Comparison of ENCODE assay signal across 8 cellular contexts in the genomic region with DNA sequence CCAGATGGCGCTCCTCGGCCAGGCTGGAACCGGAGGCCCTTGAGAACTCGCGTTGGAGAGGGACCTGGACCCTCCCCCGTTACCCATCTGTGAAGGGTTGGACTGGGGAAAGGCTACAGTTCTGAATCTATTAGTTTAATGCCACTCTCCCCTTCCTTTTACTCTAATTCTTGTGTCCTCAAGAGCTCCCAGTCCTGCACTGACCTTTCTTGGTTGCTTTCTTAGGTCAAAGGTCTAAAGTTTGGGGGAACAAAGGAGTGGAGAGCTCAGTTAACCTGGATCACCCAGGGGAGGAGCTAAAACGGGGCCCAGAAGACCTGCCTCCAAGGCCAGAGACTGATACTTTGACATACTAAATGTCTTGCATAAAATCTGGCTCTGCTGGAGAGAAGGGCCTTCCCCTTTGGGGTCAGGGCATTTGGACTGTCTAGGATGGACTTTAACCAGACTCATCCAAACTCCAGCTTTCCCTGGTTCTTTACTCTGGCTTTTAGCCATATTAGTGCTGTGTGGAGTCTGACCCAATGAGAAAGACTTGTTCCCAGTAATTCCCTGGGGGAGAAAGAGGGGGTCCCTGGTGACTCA. TPM values are rescaled to one million over a fixed set of nuclear protein-coding genes. Genes with fewer than 3 reads are reported as not detected.
A peak's percentile ranks its signal among the peaks of the same experiment; 100 is the strongest.
DNase-seq lines count a peak whose midpoint lies in the region; ATAC-seq and TF ChIP-seq lines count a peak whose summit lies in the region.

No MANE protein-coding gene starts in this region.

- TF ChIP-seq CTCF in OCI-LY7 (conservative IDR thresholded peaks at IDR 0.05; ENCODE audit: low read length) (peak; percentile 97), endothelial cell (IDR thresholded peaks at IDR 0.05; ENCODE audit: unreplicated experiment) (no peak), osteocyte (IDR thresholded peaks at IDR 0.05) (no peak)

- POLR2A ChIA-PET in CD8-positive, alpha-beta memory T cell (lab: Charles Lee), result interaction anchor here (1.4 to 3.5 kb wide), 7 partner anchors 12 to 65 kb away, joined by 3 to 25 read pairs (median 15); a partner anchor contains a TSS
- POLR2A ChIA-PET in OCI-LY7 (lab: Charles Lee), result interaction anchor here (0.5 to 2.5 kb wide), 14 partner anchors 8 to 124 kb away, joined by 3 to 18 read pairs (median 4); a partner anchor contains a TSS

- CTCF ChIA-PET in CD8-positive, alpha-beta memory T cell (lab: Charles Lee), result interaction anchor here (0.6 to 7.4 kb wide), 26 partner anchors 8 to 213 kb away, joined by 3 to 162 read pairs (median 4); a partner anchor contains a TSS
- CTCF ChIA-PET in OCI-LY7 (lab: Charles Lee; ENCODE audit: unreplicated experiment), result interaction anchor here (0.8 to 3.6 kb wide), 7 partner anchors 13 to 140 kb away, joined by 4 to 21 read pairs (median 6); a partner anchor contains a TSS

- H3K27ac ChIP-seq in CD8-positive, alpha-beta memory T cell (ENCODE audit: low read depth, low read length), result no peak overlapping the region
- no peak overlapping the region for H3K27ac ChIP-seq in OCI-LY7 (ENCODE audit: low read depth, low read length, poor library complexity, severe bottlenecking)

- BruUV-seq in OCI-LY7 (replicated peaks; lab: Mats Ljungman, UMichigan), result no TSS peak

- H3K27ac Mint-ChIP-seq in CD8-positive, alpha-beta memory T cell, result peak overlapping the region; percentile 98 to 100 (median 99)
- peak overlapping the region; percentile 96 for H3K27ac Mint-ChIP-seq in endothelial cell (ENCODE audit: unreplicated experiment)
- peak overlapping the region; percentile 99 for H3K27ac Mint-ChIP-seq in osteocyte (ENCODE audit: unreplicated experiment)

- H3K9me3 ChIP-seq in CD8-positive, alpha-beta memory T cell (ENCODE audit: low read length), result no peaks in the 10 kb centered on the region
- H3K9me3 ChIP-seq in OCI-LY7 (ENCODE audit: low read length), result no peaks in the 10 kb centered on the region

- intact Hi-C loops in OCI-LY7 (cut with micrococcal nuclease; ENCODE audit: unreplicated experiment), result loop anchor here (1.0 to 2.0 kb wide), 5 partner anchors 12 to 71 kb away; a partner anchor contains a TSS

- peaks cover 8% of the 10 kb centered on the region; the same call in 1 of the 2 replicates for H3K79me2 ChIP-seq in OCI-LY7 (ENCODE audit: insufficient read depth, low read depth, low read length)

- peaks cover 12% of the 10 kb centered on the region for H3K36me3 ChIP-seq in CD8-positive, alpha-beta memory T cell (ENCODE audit: insufficient read depth, low read length)
- peaks cover 29% of the 10 kb centered on the region; the same call in 1 of the 2 replicates for H3K36me3 ChIP-seq in OCI-LY7 (ENCODE audit: insufficient read depth, low read length)

- no peaks in the 10 kb centered on the region for H3K9me2 ChIP-seq in OCI-LY7 (ENCODE audit: insufficient read depth, low read length)

- no peak for ATAC-seq in GM21390 (IDR thresholded peaks at IDR 0.05; ENCODE audit: unreplicated experiment)

- no peaks in the 10 kb centered on the region for H3K27me3 ChIP-seq in CD8-positive, alpha-beta memory T cell (ENCODE audit: insufficient read depth, low read length, poor library complexity, severe bottlenecking)

- H4K20me1 ChIP-seq in OCI-LY7 (ENCODE audit: insufficient read depth, low read length), result no peaks in the 10 kb centered on the region

- peaks cover 0 to 41% (median 5%) of the 10 kb centered on the region in 3 donors for H3K36me3 Mint-ChIP-seq in CD8-positive, alpha-beta memory T cell
- H3K36me3 Mint-ChIP-seq in endothelial cell (ENCODE audit: low read depth, unreplicated experiment), result peaks cover 18% of the 10 kb centered on the region
- peaks cover 14% of the 10 kb centered on the region for H3K36me3 Mint-ChIP-seq in osteocyte (ENCODE audit: unreplicated experiment)

- in situ Hi-C loops in G401 (cut with HindIII; ENCODE audit: low sequenced_read_pairs), result no loop called here

- no peak for DNase-seq in CD8-positive, alpha-beta memory T cell
- DNase-seq in OCI-LY7 (ENCODE audit: low spot score) (no peak), endothelial cell (ENCODE audit: low spot score) (no peak), osteocyte (ENCODE audit: extremely low spot score, unreplicated experiment) (no peak), SIG-M5 (lab: John Stamatoyannopoulos, UW) (no peak), G401 (ENCODE audit: low spot score) (no peak)
- DNase-seq in activated effector memory CD4-positive, alpha-beta T cell treated with Interleukin-2 at 50 U/mL for 16 hours, result no peak

- H3K4me1 ChIP-seq in CD8-positive, alpha-beta memory T cell (ENCODE audit: insufficient read depth, low read length), result peaks cover 22% of the 10 kb centered on the region
- H3K4me1 ChIP-seq in OCI-LY7 (ENCODE audit: insufficient read depth, low read length, poor library complexity, severe bottlenecking), result peaks cover 23% of the 10 kb centered on the region

- peaks cover 23 to 30% (median 29%) of the 10 kb centered on the region in 3 donors for H3K4me1 Mint-ChIP-seq in CD8-positive, alpha-beta memory T cell
- H3K4me1 Mint-ChIP-seq in endothelial cell (ENCODE audit: unreplicated experiment) (peaks cover 27% of the 10 kb centered on the region), osteocyte (ENCODE audit: unreplicated experiment) (peaks cover 20% of the 10 kb centered on the region)

- no peaks in the 10 kb centered on the region for H3K27me3 Mint-ChIP-seq in CD8-positive, alpha-beta memory T cell
- peaks cover 10% of the 10 kb centered on the region for H3K27me3 Mint-ChIP-seq in endothelial cell (ENCODE audit: unreplicated experiment)
- H3K27me3 Mint-ChIP-seq in osteocyte (ENCODE audit: unreplicated experiment), result no peaks in the 10 kb centered on the region

- H3K4me3 Mint-ChIP-seq in CD8-positive, alpha-beta memory T cell, result peak overlapping the region; percentile 96 to 99 (median 97)
- peak overlapping the region; percentile 98 for H3K4me3 Mint-ChIP-seq in endothelial cell (ENCODE audit: unreplicated experiment)
- H3K4me3 Mint-ChIP-seq in osteocyte (ENCODE audit: unreplicated experiment), result peak overlapping the region; percentile 95

- H3K4me3 ChIP-seq in CD8-positive, alpha-beta memory T cell (ENCODE audit: low read length), result no peak overlapping the region
- H3K4me3 ChIP-seq in OCI-LY7 (ENCODE audit: low read depth, low read length, poor library complexity, severe bottlenecking), result peak overlapping the region; percentile 89

- peak overlapping the region; percentile 87 for H3K4me2 ChIP-seq in OCI-LY7 (ENCODE audit: low read length)

- H2AFZ ChIP-seq in OCI-LY7 (ENCODE audit: low read length), result no peak overlapping the region

- H3K9me3 Mint-ChIP-seq in CD8-positive, alpha-beta memory T cell, result no peaks in the 10 kb centered on the region
- H3K9me3 Mint-ChIP-seq in endothelial cell (ENCODE audit: unreplicated experiment) (no peaks in the 10 kb centered on the region), osteocyte (ENCODE audit: unreplicated experiment) (no peaks in the 10 kb centered on the region)

RNA-seq across cellular contexts. Expression of a gene that starts 0.9 kb away (rescaled TPM):
- 100 to 1,000 TPM; 141 to 146 TPM for total RNA-seq in CD8-positive, alpha-beta memory T cell
- 141 TPM for polyA plus RNA-seq in CD8-positive, alpha-beta memory T cell
- 87.3 and 96.2 TPM in 2 replicates for total RNA-seq in OCI-LY7 (2014; rRNA removed; shearing (Covaris generic))
- total RNA-seq in OCI-LY7 (2022) (79.7 and 81.3 TPM in 2 replicates), endothelial cell (ENCODE audit: unreplicated experiment) (118 TPM), osteocyte (141 and 162 TPM in 2 replicates)
- 342 and 364 TPM in 2 replicates for total RNA-seq in G401 (2014; rRNA removed; shearing (Covaris generic))

RNA-seq across cellular contexts. Expression of a gene that starts 12.3 kb away (rescaled TPM):
- 10 to 100 TPM; 75.3 to 87.2 TPM for total RNA-seq in CD8-positive, alpha-beta memory T cell
- polyA plus RNA-seq in CD8-positive, alpha-beta memory T cell, result 10.9 TPM
- 6.3 and 7.8 TPM in 2 replicates for total RNA-seq in OCI-LY7 (2014; rRNA removed; shearing (Covaris generic))
- total RNA-seq in OCI-LY7 (2022) (9.8 and 11.8 TPM in 2 replicates), endothelial cell (ENCODE audit: unreplicated experiment) (864 TPM), osteocyte (501 and 554 TPM in 2 replicates)
- 259 and 267 TPM in 2 replicates for total RNA-seq in G401 (2014; rRNA removed; shearing (Covaris generic))

RNA-seq across cellular contexts. Expression of a gene that starts 18.5 kb away (rescaled TPM):
- 100 to 1,000 TPM; 236 to 245 TPM for total RNA-seq in CD8-positive, alpha-beta memory T cell
- polyA plus RNA-seq in CD8-positive, alpha-beta memory T cell, result 37.3 TPM
- total RNA-seq in OCI-LY7 (2014; rRNA removed; shearing (Covaris generic)), result 0.19 and 0.62 TPM in 2 replicates
- total RNA-seq in OCI-LY7 (2022) (0.26 TPM in 1 of 2 replicates, not detected in the other), endothelial cell (ENCODE audit: unreplicated experiment) (7.6 TPM), osteocyte (1.1 and 2.5 TPM in 2 replicates)
- 0.31 and 0.58 TPM in 2 replicates for total RNA-seq in G401 (2014; rRNA removed; shearing (Covaris generic))

RNA-seq across cellular contexts. Expression of a gene that starts 30.0 kb away (rescaled TPM):
- total RNA-seq in CD8-positive, alpha-beta memory T cell, result 10 to 100 TPM; 48.8 to 49.7 TPM
- polyA plus RNA-seq in CD8-positive, alpha-beta memory T cell, result 46.2 TPM
- 64.8 and 71.2 TPM in 2 replicates for total RNA-seq in OCI-LY7 (2014; rRNA removed; shearing (Covaris generic))
- total RNA-seq in OCI-LY7 (2022) (51.1 and 53.8 TPM in 2 replicates), endothelial cell (ENCODE audit: unreplicated experiment) (25.1 TPM), osteocyte (61.4 and 73.0 TPM in 2 replicates)
- 47.0 and 47.6 TPM in 2 replicates for total RNA-seq in G401 (2014; rRNA removed; shearing (Covaris generic))

RNA-seq across cellular contexts. Expression of a gene that starts 35.5 kb away (rescaled TPM):
- total RNA-seq in CD8-positive, alpha-beta memory T cell, result 1 to 10 TPM; 1.2 to 1.8 TPM
- 0.30 TPM for polyA plus RNA-seq in CD8-positive, alpha-beta memory T cell
- total RNA-seq in OCI-LY7 (2014; rRNA removed; shearing (Covaris generic)), result not detected in 2 replicates
- not detected in 2 replicates for total RNA-seq in OCI-LY7 (2022)
- 4.7 TPM for total RNA-seq in endothelial cell (ENCODE audit: unreplicated experiment)
- total RNA-seq in osteocyte, result 0.60 and 0.62 TPM in 2 replicates
- 0.34 and 1.3 TPM in 2 replicates for total RNA-seq in G401 (2014; rRNA removed; shearing (Covaris generic))

Comparison
In these comparisons a context has a peak if more than half of its experiments do, and no peak if none do; other contexts are left out.
1. RNA of a gene that starts 12.3 kb away (total RNA-seq): 864 TPM in endothelial cell (single experiment), 501 to 554 TPM in osteocyte, 259 to 267 TPM in G401 and 75.3 to 87.2 TPM in CD8-positive, alpha-beta memory T cell; 6.3 to 11.8 TPM in OCI-LY7; every median in the first group is over 4 times any median in the second.
2. RNA of a gene that starts 18.5 kb away (total RNA-seq): 236 to 245 TPM in CD8-positive, alpha-beta memory T cell; 7.6 TPM in endothelial cell (single experiment), 1.1 to 2.5 TPM in osteocyte, 0.31 to 0.58 TPM in G401 and 0.19 to 0.62 TPM in OCI-LY7; every median in the first group is over 10 times any median in the second.
3. Peak in every context shown above with its lines, with median percentiles within 50 percentile points of each other: H3K27ac Mint-ChIP-seq and H3K4me3 Mint-ChIP-seq.